Comparison of ENCODE assay signal across 18 cellular contexts in the genomic region with DNA sequence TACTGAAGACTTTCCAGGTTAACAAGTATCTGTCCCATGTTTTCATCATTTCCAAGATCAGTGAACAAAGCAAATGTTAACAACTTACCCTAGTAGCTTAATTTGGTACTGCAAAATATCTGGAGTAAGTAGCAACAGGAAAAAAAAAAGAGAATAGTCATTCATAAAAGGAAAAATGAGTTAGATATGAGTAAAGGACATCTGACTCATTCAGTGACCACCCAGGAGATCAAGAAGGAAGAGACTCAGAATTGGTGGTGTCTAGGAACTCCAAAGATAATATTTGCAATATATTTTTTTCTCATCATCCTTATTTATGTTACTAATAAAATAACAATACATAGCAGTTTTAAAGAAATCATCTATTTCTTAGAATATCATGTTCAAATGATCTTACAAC.
"Had no signal": no experiment of that assay in that cellular context is flagged by ENCODE, and none has a peak within 500 bp of the region (broad histone marks: within the 10 kb centered on the region; RNA-seq: fewer than 3 reads in every experiment).

No MANE protein-coding gene starts in this region.

- H3K9me3 ChIP-seq: prostate gland, right lobe of liver had no signal

- H3K4me3 ChIP-seq: lung, prostate gland, right lobe of liver had no signal

- ATAC-seq: activated T-cell treated with anti-CD3 and anti-CD28 coated beads, Interleukin-2, amount 50 U/mL, for 4 hours; effector memory CD8-positive, alpha-beta T cell; left colon; naive thymus-derived CD8-positive, alpha-beta T cell; right lobe of liver; stimulated activated naive B cell treated with anti-CD40 and anti-IgM and Interleukin-4, amounts not matched to agents 10 μg/mL and 1 μg/mL and 100 μg/mL, for 72 hours had no signal

- H3K36me3 ChIP-seq: prostate gland, right lobe of liver had no signal

- H3K27me3 ChIP-seq: right lobe of liver had no signal

- H3K27ac ChIP-seq: prostate gland, right lobe of liver had no signal

- DNase-seq: activated CD4-positive, alpha-beta memory T cell treated with anti-CD3 and anti-CD28 coated beads for 36 hours; activated CD4-positive, alpha-beta T cell treated with anti-CD3 and anti-CD28 coated beads for 1 hour; activated gamma-delta T cell; activated T-cell treated with anti-CD3 and anti-CD28 coated beads, Interleukin-2, amount 50 U/mL, for 4 hours; anterior cingulate cortex; caudate nucleus; effector memory CD8-positive, alpha-beta T cell; erythroblast; glutamatergic neuron; left colon; naive thymus-derived CD8-positive, alpha-beta T cell; right lobe of liver; stimulated activated CD4-positive, alpha-beta T cell treated with anti-CD3 and anti-CD28 coated beads, Interleukin-2, amount 100 ng/mL, for 24 hours; stimulated activated naive B cell treated with anti-CD40 and anti-IgM and Interleukin-4, amounts not matched to agents 10 μg/mL and 1 μg/mL and 100 μg/mL, for 72 hours; substantia nigra; SW 1271 had no signal

- H3K4me1 ChIP-seq: prostate gland, right lobe of liver had no signal
